9 cellular contexts compared by ENCODE assay signal in the genomic region with DNA sequence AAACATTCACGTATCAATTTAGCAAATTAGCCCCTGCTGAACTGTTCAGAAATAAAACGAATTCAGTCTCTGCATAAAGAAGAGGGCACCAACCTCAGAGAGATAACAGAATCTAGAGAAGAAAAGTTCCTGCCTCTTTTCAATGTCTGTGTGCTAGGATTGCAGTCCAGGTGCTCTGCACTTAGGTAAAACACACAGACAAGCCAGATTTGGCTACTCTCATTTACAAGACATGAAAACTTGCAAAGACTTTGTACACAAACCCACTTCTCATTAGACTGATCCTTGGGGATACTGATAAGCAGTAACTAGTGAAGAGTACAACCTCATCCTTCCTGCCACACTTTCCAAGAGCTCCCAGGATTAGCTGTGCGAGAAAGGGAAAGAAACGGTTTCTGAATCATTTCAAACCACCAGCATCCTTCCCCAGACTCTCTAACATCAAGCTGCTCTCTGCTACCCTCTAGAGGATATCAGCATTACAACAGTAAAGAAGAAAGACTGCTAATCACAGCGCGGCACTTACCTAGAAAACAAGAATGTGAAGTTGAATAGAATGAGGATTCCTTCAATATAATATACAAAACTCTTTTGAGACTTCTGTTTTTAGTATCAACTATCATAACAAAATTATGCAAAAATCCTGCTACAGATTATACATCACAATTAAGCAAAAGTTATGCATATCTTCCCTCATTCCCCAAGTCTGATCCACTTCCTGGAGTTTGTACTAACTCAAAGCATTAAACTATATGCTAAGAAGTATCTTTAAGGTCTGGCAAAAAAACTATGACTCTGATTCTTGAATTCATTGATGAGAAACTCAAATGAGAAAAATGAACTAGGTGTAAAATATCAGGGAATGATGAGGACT.
DNase-seq lines count a peak whose midpoint lies in the region; TF ChIP-seq lines count a peak whose summit lies in the region.
"Had no signal": no experiment of that assay in that cellular context is flagged by ENCODE, and none has a peak within 500 bp of the region (broad histone marks: within the 10 kb centered on the region; RNA-seq: fewer than 3 reads in every experiment).

No MANE protein-coding gene starts in this region.

- peak; percentile 88 for TF ChIP-seq RAD21 in SK-N-SH (IDR thresholded peaks at IDR 0.05; ENCODE audit: low read length)

- H3K27ac Mint-ChIP-seq in nephron progenitor cell: peak overlapping the region; percentile 36

- 33% methylated on average over 6 of the region's 6 CpGs for WGBS in SK-N-SH (ENCODE audit: low lambda C conversion rate)

- H3K27ac ChIP-seq in Karpas-422 (ENCODE audit: low read length) (no peak overlapping the region), SK-N-SH (ENCODE audit: low read depth in 2 of 2, low read length in 1 of 2) (peak overlapping the region in 1 of 2 experiments; percentile 41; a peak in 1 of 4 replicates), fibroblast of lung (ENCODE audit: insufficient read depth, low read length) (no peak overlapping the region)
- H3K27ac ChIP-seq: SK-N-MC had no signal

- H3K27me3 ChIP-seq in Karpas-422 (ENCODE audit: low read length) (no peaks in the 10 kb centered on the region), SK-N-SH (ENCODE audit: insufficient read depth) (no peaks in the 10 kb centered on the region), fibroblast of lung (ENCODE audit: control insufficient read depth, insufficient read depth, low read length) (no peaks in the 10 kb centered on the region)

- H3K4me3 Mint-ChIP-seq in nephron progenitor cell: no peak overlapping the region

- no peaks in the 10 kb centered on the region for H3K9me3 Mint-ChIP-seq in nephron progenitor cell

- no peak overlapping the region for H3K4me2 ChIP-seq in Karpas-422 (ENCODE audit: low read depth, low read length, poor library complexity, severe bottlenecking)
- peak overlapping the region; percentile 43; the same call in 1 of the 2 replicates for H3K4me2 ChIP-seq in SK-N-SH
- peak overlapping the region; percentile 21 for H3K4me2 ChIP-seq in fibroblast of lung (ENCODE audit: extremely low read depth, insufficient read depth, low read length)

- H3K79me2 ChIP-seq in Karpas-422 (ENCODE audit: low read length) (no peaks in the 10 kb centered on the region), SK-N-SH (ENCODE audit: insufficient read depth) (peaks cover 3% of the 10 kb centered on the region; the same call in 1 of the 2 replicates), fibroblast of lung (ENCODE audit: control insufficient read depth, insufficient read depth, low read length) (no peaks in the 10 kb centered on the region)

- peak; percentile 81 for DNase-seq in AG08395 (ENCODE audit: low spot score)
- peak; percentile 49 for DNase-seq in GM12865 (ENCODE audit: low read depth)
- DNase-seq in HCEC 1CT: peak; percentile 62
- peak; percentile 80 for DNase-seq in Karpas-422
- peak; percentile 71 for DNase-seq in SK-N-SH
- peak; percentile 60 to 71 for DNase-seq in fibroblast of lung (ENCODE audit: low read depth in 2 of 2)
- DNase-seq in nephron progenitor cell: peak; percentile 34
- DNase-seq in activated gamma-delta T cell treated with Interleukin-2 at 50 U/mL for 16 hours: no peak

- H2AFZ ChIP-seq in Karpas-422 (ENCODE audit: low read length) (no peak overlapping the region), SK-N-SH (ENCODE audit: low read depth) (peak overlapping the region; percentile 42; the same call in 1 of the 2 replicates), fibroblast of lung (ENCODE audit: low read length) (no peak overlapping the region)

- TF ChIP-seq CTCF in GM12865 (IDR thresholded peaks at IDR 0.05; ENCODE audit: insufficient read depth, low read depth, low read length, missing control alignments) (peak; percentile 75), SK-N-SH (IDR thresholded peaks at IDR 0.05) (peak; percentile 85), fibroblast of lung (conservative IDR thresholded peaks at IDR 0.05 in 1 of 2, IDR thresholded peaks at IDR 0.05 in 1 of 2; ENCODE audit: low read depth in 1 of 2, low read length in 2 of 2) (peak; percentile 85 to 89), nephron progenitor cell (IDR thresholded peaks at IDR 0.05) (peak; percentile 78)

- H3K36me3 Mint-ChIP-seq in nephron progenitor cell (ENCODE audit: low read depth): peaks cover 6% of the 10 kb centered on the region

- H3K9ac ChIP-seq in Karpas-422 (ENCODE audit: low read length) (no peak overlapping the region), SK-N-SH (no peak overlapping the region; the same call in 1 of the 2 replicates), fibroblast of lung (ENCODE audit: insufficient read depth, low read length) (no peak overlapping the region)

- peaks cover 55% of the 10 kb centered on the region for H3K4me1 Mint-ChIP-seq in nephron progenitor cell

- CTCF ChIA-PET in SK-N-SH (lab: Yijun Ruan, JAX): interaction anchor here (0.5 to 9.4 kb wide), 31 partner anchors 9 to 403 kb away, joined by 3 to 81 read pairs (median 4); no protein-coding TSS in a partner anchor

- H3K9me2 ChIP-seq in Karpas-422 (replicated peaks; ENCODE audit: insufficient read depth, low read length) (no peaks in the 10 kb centered on the region), SK-N-SH (no peaks in the 10 kb centered on the region)

- H4K20me1 ChIP-seq in Karpas-422 (ENCODE audit: insufficient read depth, low read depth, low read length) (no peaks in the 10 kb centered on the region), SK-N-SH (ENCODE audit: insufficient read depth) (no peaks in the 10 kb centered on the region; the same call in 1 of the 2 replicates), fibroblast of lung (ENCODE audit: control insufficient read depth, extremely low read depth, insufficient read depth, low read length) (no peaks in the 10 kb centered on the region)

- no peaks in the 10 kb centered on the region for H3K27me3 Mint-ChIP-seq in nephron progenitor cell (ENCODE audit: low read depth, poor library complexity)

- H3K4me3 ChIP-seq in GM12865 (ENCODE audit: low read depth, low read length): no peak overlapping the region
- no peak overlapping the region for H3K4me3 ChIP-seq in Karpas-422 (ENCODE audit: low read length)
- peak overlapping the region in 1 of 2 experiments; percentile 37; a peak in 1 of 4 replicates for H3K4me3 ChIP-seq in SK-N-SH (ENCODE audit: low read depth in 2 of 2, low read length in 1 of 2)
- H3K4me3 ChIP-seq in fibroblast of lung (replicated peaks in 1 of 4; ENCODE audit: control extremely low read depth in 1 of 4, insufficient read depth in 1 of 4, low read depth in 3 of 4, low read length in 4 of 4): no peak overlapping the region
- H3K4me3 ChIP-seq: SK-N-MC had no signal

- POLR2A ChIA-PET in SK-N-SH (lab: Yijun Ruan, JAX): no interaction called here

- TF ChIP-seq EP300 in SK-N-SH (IDR thresholded peaks at IDR 0.05; ENCODE audit: borderline replicate concordance in 1 of 2, low read depth in 1 of 2, low read length in 1 of 2): no peak

- no peaks in the 10 kb centered on the region for H3K36me3 ChIP-seq in Karpas-422 (ENCODE audit: insufficient read depth, low read length)
- H3K36me3 ChIP-seq in SK-N-SH (replicated peaks in 1 of 2; ENCODE audit: control insufficient read depth in 1 of 2, insufficient read depth in 2 of 2, low read length in 1 of 2): no peaks in the 10 kb centered on the region
- no peaks in the 10 kb centered on the region for H3K36me3 ChIP-seq in fibroblast of lung (ENCODE audit: control insufficient read depth, insufficient read depth, low read length)

- peaks cover 14% of the 10 kb centered on the region for H3F3A ChIP-seq in SK-N-SH (replicated peaks; ENCODE audit: insufficient read depth)

- H3K9me3 ChIP-seq in Karpas-422 (ENCODE audit: low read length): no peaks in the 10 kb centered on the region
- H3K9me3 ChIP-seq in SK-N-SH: no peaks in the 10 kb centered on the region
- H3K9me3 ChIP-seq in fibroblast of lung (ENCODE audit: control insufficient read depth, insufficient read depth, low read depth, low read length): no peaks in the 10 kb centered on the region

- H3K4me1 ChIP-seq in Karpas-422 (ENCODE audit: low read length) (no peaks in the 10 kb centered on the region), SK-N-SH (ENCODE audit: control insufficient read depth in 1 of 2, insufficient read depth in 2 of 2, low read depth in 1 of 2, low read length in 1 of 2) (peaks cover 11% of the 10 kb centered on the region in 2 experiments), fibroblast of lung (ENCODE audit: control insufficient read depth, extremely low read depth, insufficient read depth, low read length) (peaks cover 4% of the 10 kb centered on the region)

TF ChIP-seq in SK-N-SH, 30 proteins besides CTCF, POLR2A, EP300 and RAD21:
- TF ChIP-seq SMC3 (IDR thresholded peaks at IDR 0.05; ENCODE audit: low read depth, low read length): peak; percentile 67
- TF ChIP-seq REST (IDR thresholded peaks at IDR 0.05; ENCODE audit: low read depth, low read length): no peak
- TF ChIP-seq GATA2 (CRISPR knock-in tag; IDR thresholded peaks at IDR 0.05): no peak
- TF ChIP-seq CHD2 (IDR thresholded peaks at IDR 0.05; ENCODE audit: low read length, partially characterized antibody): no peak
- TF ChIP-seq NRF1 (IDR thresholded peaks at IDR 0.05; ENCODE audit: low read depth, low read length): no peak
- no peak for TF ChIP-seq YY1 (IDR thresholded peaks at IDR 0.05; ENCODE audit: low read depth)
